1 cellular context compared by ENCODE assay signal in the genomic region with DNA sequence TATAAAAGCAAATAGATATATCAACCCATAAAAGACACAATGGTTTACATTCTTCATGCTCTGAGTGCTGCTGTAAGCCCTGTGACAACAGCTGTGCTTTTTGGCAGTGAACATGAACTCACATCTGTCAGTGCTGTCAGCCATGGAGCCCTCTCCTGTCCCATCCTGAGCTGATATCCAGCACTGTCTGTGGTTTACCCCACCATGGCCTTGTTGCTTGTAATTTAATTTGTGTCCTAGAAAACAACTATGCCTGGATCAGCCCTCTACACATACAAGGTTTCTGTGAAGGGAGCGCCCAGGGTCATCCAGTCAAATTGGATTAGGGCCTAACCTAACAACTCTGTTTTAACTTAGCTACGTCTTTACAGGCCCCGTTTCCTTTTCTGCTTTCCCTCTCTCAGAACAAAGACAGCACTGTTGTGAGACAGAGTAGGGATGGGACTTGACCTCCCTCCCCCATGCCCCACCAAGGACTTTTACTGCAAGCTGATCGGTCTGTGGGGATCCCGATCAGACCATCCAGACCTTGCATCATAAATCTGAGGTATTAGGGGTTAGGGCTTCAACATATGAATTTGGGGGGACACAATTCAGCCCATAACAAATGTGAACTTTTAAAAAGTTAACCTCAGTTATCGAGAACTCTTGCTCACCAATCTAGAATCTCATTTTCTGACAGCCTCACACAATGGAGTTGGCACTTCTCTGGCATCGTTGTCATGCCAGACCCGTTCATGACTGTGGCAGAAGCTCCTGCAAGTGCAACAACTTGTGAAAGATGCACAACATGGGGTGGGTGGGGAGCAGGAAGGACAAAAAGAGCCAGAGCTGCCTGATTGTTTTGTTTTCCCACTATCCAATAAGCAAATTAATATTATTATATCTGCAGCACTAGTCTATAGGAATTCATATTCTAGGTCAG.
TF ChIP-seq lines count a peak whose summit lies in the region.

No MANE protein-coding gene starts in this region.

TF ChIP-seq in IMR-90, 13 proteins besides CTCF, POLR2A, EP300 and RAD21 (continued from another document):
- TF ChIP-seq USF2 (IDR thresholded peaks at IDR 0.05; ENCODE audit: low read depth, low read length) (no peak), RCOR1 (IDR thresholded peaks at IDR 0.05; ENCODE audit: insufficient replicate concordance, low read length) (no peak), RFX5 (IDR thresholded peaks at IDR 0.05; ENCODE audit: low read depth, low read length) (no peak), SMC3 (IDR thresholded peaks at IDR 0.05; ENCODE audit: low read depth, low read length) (no peak), FOS (IDR thresholded peaks at IDR 0.05; ENCODE audit: low read depth, low read length) (no peak), CHD1 (IDR thresholded peaks at IDR 0.05; ENCODE audit: low read depth, low read length) (no peak), MXI1 (IDR thresholded peaks at IDR 0.05; ENCODE audit: borderline replicate concordance, low read depth, low read length) (no peak)
